Comparison of ENCODE assay signal across 16 cellular contexts in the genomic region with DNA sequence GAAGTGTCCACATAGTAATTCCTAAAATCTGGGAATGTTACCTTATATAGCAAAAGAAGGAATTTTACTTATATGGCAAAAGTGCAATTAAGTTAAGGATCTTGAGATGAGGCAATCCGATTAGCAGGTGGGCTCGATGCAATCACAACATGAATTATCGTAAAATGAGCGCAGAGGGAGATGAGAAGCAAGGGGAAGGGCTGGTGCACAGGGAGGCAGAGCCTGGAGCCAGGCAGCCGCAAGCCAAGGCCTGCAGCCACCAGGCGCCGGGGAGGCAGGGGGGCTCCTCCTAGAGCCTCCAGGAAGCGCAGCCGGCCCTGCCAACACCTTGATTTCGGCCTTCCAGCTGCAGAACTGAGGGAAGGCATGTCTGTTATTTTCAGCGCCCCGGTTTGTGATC.
DNase-seq lines count a peak whose midpoint lies in the region; ATAC-seq and TF ChIP-seq lines count a peak whose summit lies in the region.
"Had no signal": no experiment of that assay in that cellular context is flagged by ENCODE, and none has a peak within 500 bp of the region (broad histone marks: within the 10 kb centered on the region; RNA-seq: fewer than 3 reads in every experiment).

No MANE protein-coding gene starts in this region.

- H3K27ac ChIP-seq in CD4-positive, alpha-beta T cell (ENCODE audit: low read depth, low read length) = no peak overlapping the region
- H3K27ac ChIP-seq: SJCRH30 had no signal

- H3K27me3 ChIP-seq in CD4-positive, alpha-beta T cell (ENCODE audit: control insufficient read depth, insufficient read depth, low read length) = no peaks in the 10 kb centered on the region

- POLR2A ChIA-PET in CD4-positive, alpha-beta T cell (lab: Charles Lee) = no interaction called here

- H3K4me1 Mint-ChIP-seq in natural killer cell treated with Interleukin-12 subunit alpha and Interleukin-12 subunit beta and Interleukin-15 and Interleukin-18, amount 100 ng/mL, for 72 hours (ENCODE audit: low read depth in 2 of 2) = no peaks in the 10 kb centered on the region
- H3K4me1 Mint-ChIP-seq in natural killer cell (no peaks in the 10 kb centered on the region), chondrocyte (ENCODE audit: low read depth) (peaks cover 62% of the 10 kb centered on the region), mesothelial cell of epicardium (peaks cover 52% of the 10 kb centered on the region)
- H3K4me1 Mint-ChIP-seq in CD4-positive, alpha-beta T cell (ENCODE audit: low read depth) = no peaks in the 10 kb centered on the region
- H3K4me1 Mint-ChIP-seq: CD4-positive, alpha-beta memory T cell had no signal

- DNase-seq in natural killer cell treated with Interleukin-12 subunit alpha and Interleukin-12 subunit beta and Interleukin-15 and Interleukin-18, amount 100 ng/mL, for 72 hours (ENCODE audit: low spot score) = peak; percentile 23
- DNase-seq in natural killer cell (no peak), chondrocyte (ENCODE audit: low spot score) (no peak), mesothelial cell of epicardium (ENCODE audit: low spot score in 2 of 2, unreplicated experiment in 2 of 2) (no peak), NCI-H2196 (lab: John Stamatoyannopoulos, UW; ENCODE audit: unreplicated experiment) (no peak)
- no peak for DNase-seq in activated T-cell treated with anti-CD3 and anti-CD28 coated beads, Interleukin-2, amount 50 U/mL, for 1 hour
- no peak for DNase-seq in CD4-positive, alpha-beta T cell
- DNase-seq: CD4-positive, alpha-beta memory T cell; EL; GOT3; KG1; NCI-H1092; NCI-H748 treated with DMSO at 0.1 percent for 48 hours; SJCRH30 had no signal

- peaks cover 0 to 9% of the 10 kb centered on the region in 2 donors for H3K27me3 Mint-ChIP-seq in natural killer cell treated with Interleukin-12 subunit alpha and Interleukin-12 subunit beta and Interleukin-15 and Interleukin-18, amount 100 ng/mL, for 72 hours
- H3K27me3 Mint-ChIP-seq in natural killer cell (ENCODE audit: low read depth in 2 of 2) = peaks cover 0 to 8% of the 10 kb centered on the region in 2 donors
- H3K27me3 Mint-ChIP-seq in chondrocyte (ENCODE audit: low read depth) = no peaks in the 10 kb centered on the region
- peaks cover 19% of the 10 kb centered on the region for H3K27me3 Mint-ChIP-seq in mesothelial cell of epicardium (ENCODE audit: low read depth)
- no peaks in the 10 kb centered on the region for H3K27me3 Mint-ChIP-seq in CD4-positive, alpha-beta T cell

- intact Hi-C loops in natural killer cell (cut with micrococcal nuclease) = no loop called here
- intact Hi-C loops in CD4-positive, alpha-beta T cell (cut with DNase I, micrococcal nuclease) = no loop called here

- H3K27ac Mint-ChIP-seq in natural killer cell treated with Interleukin-12 subunit alpha and Interleukin-12 subunit beta and Interleukin-15 and Interleukin-18, amount 100 ng/mL, for 72 hours = no peak overlapping the region
- H3K27ac Mint-ChIP-seq in natural killer cell (no peak overlapping the region), chondrocyte (ENCODE audit: unreplicated experiment) (peak overlapping the region; percentile 1), mesothelial cell of epicardium (peak overlapping the region; percentile 79)
- no peak overlapping the region for H3K27ac Mint-ChIP-seq in CD4-positive, alpha-beta T cell
- H3K27ac Mint-ChIP-seq: CD4-positive, alpha-beta memory T cell had no signal

- H3K4me3 Mint-ChIP-seq in natural killer cell treated with Interleukin-12 subunit alpha and Interleukin-12 subunit beta and Interleukin-15 and Interleukin-18, amount 100 ng/mL, for 72 hours = no peak overlapping the region
- H3K4me3 Mint-ChIP-seq in natural killer cell (no peak overlapping the region), chondrocyte (ENCODE audit: unreplicated experiment) (no peak overlapping the region), mesothelial cell of epicardium (no peak overlapping the region)
- no peak overlapping the region for H3K4me3 Mint-ChIP-seq in CD4-positive, alpha-beta T cell
- H3K4me3 Mint-ChIP-seq: CD4-positive, alpha-beta memory T cell had no signal

- H3K36me3 Mint-ChIP-seq in natural killer cell treated with Interleukin-12 subunit alpha and Interleukin-12 subunit beta and Interleukin-15 and Interleukin-18, amount 100 ng/mL, for 72 hours = no peaks in the 10 kb centered on the region
- H3K36me3 Mint-ChIP-seq in natural killer cell (no peaks in the 10 kb centered on the region), chondrocyte (ENCODE audit: low read depth) (no peaks in the 10 kb centered on the region), mesothelial cell of epicardium (no peaks in the 10 kb centered on the region)
- no peaks in the 10 kb centered on the region for H3K36me3 Mint-ChIP-seq in CD4-positive, alpha-beta T cell (ENCODE audit: low read depth)
- H3K36me3 Mint-ChIP-seq: CD4-positive, alpha-beta memory T cell had no signal

- H3K9me3 ChIP-seq in CD4-positive, alpha-beta T cell (ENCODE audit: control insufficient read depth, low read length) = no peaks in the 10 kb centered on the region
- H3K9me3 ChIP-seq: A549, SJCRH30 had no signal

- no peak for ATAC-seq in natural killer cell treated with Interleukin-12 subunit alpha and Interleukin-12 subunit beta and Interleukin-15 and Interleukin-18, amount 100 ng/mL, for 72 hours
- ATAC-seq in natural killer cell (no peak), HG03571 (IDR thresholded peaks at IDR 0.05; ENCODE audit: unreplicated experiment) (no peak)
- no peak for ATAC-seq in CD4-positive, alpha-beta T cell (ENCODE audit: poor library complexity)
- ATAC-seq: A549 had no signal

- H3K9me3 Mint-ChIP-seq in natural killer cell treated with Interleukin-12 subunit alpha and Interleukin-12 subunit beta and Interleukin-15 and Interleukin-18, amount 100 ng/mL, for 72 hours = no peaks in the 10 kb centered on the region
- H3K9me3 Mint-ChIP-seq in natural killer cell = peaks cover 0 to 2% of the 10 kb centered on the region in 2 donors
- H3K9me3 Mint-ChIP-seq in chondrocyte (ENCODE audit: low read depth) = no peaks in the 10 kb centered on the region
- H3K9me3 Mint-ChIP-seq in mesothelial cell of epicardium = no peaks in the 10 kb centered on the region
- no peaks in the 10 kb centered on the region for H3K9me3 Mint-ChIP-seq in CD4-positive, alpha-beta T cell
- H3K9me3 Mint-ChIP-seq: CD4-positive, alpha-beta memory T cell had no signal

- CTCF ChIA-PET in CD4-positive, alpha-beta T cell (lab: Charles Lee) = no interaction called here

- TF ChIP-seq CTCF in natural killer cell (IDR thresholded peaks at IDR 0.05) (no peak), chondrocyte (IDR thresholded peaks at IDR 0.05) (no peak), mesothelial cell of epicardium (IDR thresholded peaks at IDR 0.05; ENCODE audit: unreplicated experiment) (no peak)
- no peak for TF ChIP-seq CTCF in CD4-positive, alpha-beta T cell (IDR thresholded peaks at IDR 0.05)

Comparison
In these comparisons a context has a peak if more than half of its experiments do, and no peak if none do; other contexts are left out.
1. H3K27ac Mint-ChIP-seq: peak in chondrocyte (single experiment) and mesothelial cell of epicardium (single experiment); none in natural killer cell treated with Interleukin-12 subunit alpha and Interleukin-12 subunit beta and Interleukin-15 and Interleukin-18, amount 100 ng/mL, for 72 hours (0 of 2), natural killer cell (0 of 2) and CD4-positive, alpha-beta T cell (single experiment).